9 cellular contexts compared by ENCODE assay signal in genomic region chr5:80755634-80756033, GRCh38.
DNase-seq lines count a peak whose midpoint lies in the region; ATAC-seq and TF ChIP-seq lines count a peak whose summit lies in the region.
"Had no signal": no experiment of that assay in that cellular context is flagged by ENCODE, and none has a peak within 500 bp of the region (broad histone marks: within the 10 kb centered on the region; RNA-seq: fewer than 3 reads in every experiment).

No MANE protein-coding gene starts in this region.

- H3K4me3 ChIP-seq in uterus: no peak overlapping the region

- H3K36me3 Mint-ChIP-seq in T-helper 2 cell treated with Interferon-gamma antibody and Interleukin-4, amounts not matched to agents 5 μg/mL and 100 μg/mL, for 36 hours (ENCODE audit: low read depth): peaks cover 56% of the 10 kb centered on the region
- H3K36me3 Mint-ChIP-seq in neural crest cell (ENCODE audit: low read depth): peaks cover 16% of the 10 kb centered on the region

- H3K27me3 ChIP-seq in uterus: no peaks in the 10 kb centered on the region

- H3K27me3 Mint-ChIP-seq in T-helper 2 cell treated with Interferon-gamma antibody and Interleukin-4, amounts not matched to agents 5 μg/mL and 100 μg/mL, for 36 hours (ENCODE audit: low read depth): no peaks in the 10 kb centered on the region
- no peaks in the 10 kb centered on the region for H3K27me3 Mint-ChIP-seq in neural crest cell (ENCODE audit: low read depth)

- no peaks in the 10 kb centered on the region for H3K36me3 ChIP-seq in uterus

- intact Hi-C loops in uterus (cut with DNase I; ENCODE audit: low total_unique reads): no loop called here

- H3K27ac ChIP-seq in uterus: no peak overlapping the region
- H3K27ac ChIP-seq: 22Rv1 had no signal

- DNase-seq in NCI-H748 (lab: John Stamatoyannopoulos, UW; ENCODE audit: unreplicated experiment): peak; percentile 27
- DNase-seq in NCI-H748 treated with DMSO at 0.1 percent for 48 hours (lab: John Stamatoyannopoulos, UW): no peak
- peak; percentile 66 for DNase-seq in T-helper 2 cell treated with Interferon-gamma antibody and Interleukin-4, amounts not matched to agents 5 μg/mL and 100 μg/mL, for 36 hours (ENCODE audit: low spot score)
- DNase-seq in neural crest cell (ENCODE audit: low read depth, low spot score): no peak
- no peak for DNase-seq in uterus
- DNase-seq in SIG-M5 (lab: John Stamatoyannopoulos, UW): no peak
- no peak for DNase-seq in GDM1 (lab: John Stamatoyannopoulos, UW)

- TF ChIP-seq POLR2A in uterus (IDR thresholded peaks at IDR 0.05): no peak

- TF ChIP-seq CTCF in neural crest cell (conservative IDR thresholded peaks at IDR 0.05) (no peak), uterus (IDR thresholded peaks at IDR 0.05) (no peak)

- H3K4me1 ChIP-seq in uterus: no peaks in the 10 kb centered on the region

- peak overlapping the region; percentile 72 for H3K4me3 Mint-ChIP-seq in T-helper 2 cell treated with Interferon-gamma antibody and Interleukin-4, amounts not matched to agents 5 μg/mL and 100 μg/mL, for 36 hours
- no peak overlapping the region for H3K4me3 Mint-ChIP-seq in neural crest cell

- H3K27ac Mint-ChIP-seq in T-helper 2 cell treated with Interferon-gamma antibody and Interleukin-4, amounts not matched to agents 5 μg/mL and 100 μg/mL, for 36 hours: peak overlapping the region; percentile 96
- peak overlapping the region; percentile 2 for H3K27ac Mint-ChIP-seq in neural crest cell (ENCODE audit: unreplicated experiment)

- ATAC-seq in HG02973 (IDR thresholded peaks at IDR 0.05; ENCODE audit: unreplicated experiment): peak; percentile 94

- peaks cover 10% of the 10 kb centered on the region for H3K9me3 Mint-ChIP-seq in T-helper 2 cell treated with Interferon-gamma antibody and Interleukin-4, amounts not matched to agents 5 μg/mL and 100 μg/mL, for 36 hours
- H3K9me3 Mint-ChIP-seq in neural crest cell: no peaks in the 10 kb centered on the region

- no peaks in the 10 kb centered on the region for H3K9me3 ChIP-seq in uterus

- H3K4me1 Mint-ChIP-seq in T-helper 2 cell treated with Interferon-gamma antibody and Interleukin-4, amounts not matched to agents 5 μg/mL and 100 μg/mL, for 36 hours (ENCODE audit: low read depth): peaks cover 73% of the 10 kb centered on the region
- H3K4me1 Mint-ChIP-seq in neural crest cell: peaks cover 30% of the 10 kb centered on the region

Comparison
In these comparisons a context has a peak if more than half of its experiments do, and no peak if none do; other contexts are left out.
1. DNase-seq: peak in NCI-H748 (single experiment) and T-helper 2 cell treated with Interferon-gamma antibody and Interleukin-4, amounts not matched to agents 5 μg/mL and 100 μg/mL, for 36 hours (single experiment); none in NCI-H748 treated with DMSO at 0.1 percent for 48 hours (single experiment), neural crest cell (single experiment), uterus (0 of 2), SIG-M5 (single experiment) and GDM1 (single experiment).